Comparison of ENCODE assay signal across 13 cellular contexts in genomic region chr3:73419179-73419803, GRCh38.
A peak's percentile ranks its signal among the peaks of the same experiment; 100 is the strongest.
DNase-seq lines count a peak whose midpoint lies in the region; ATAC-seq and TF ChIP-seq lines count a peak whose summit lies in the region.
"Had no signal": no experiment of that assay in that cellular context is flagged by ENCODE, and none has a peak within 500 bp of the region (broad histone marks: within the 10 kb centered on the region; RNA-seq: fewer than 3 reads in every experiment).

No MANE protein-coding gene starts in this region.

- H3K4me3 Mint-ChIP-seq in stimulated activated effector memory CD8-positive, alpha-beta T cell treated with anti-CD3 and anti-CD28 coated beads, Interleukin-12 subunit alpha, Interleukin-12 subunit beta, amount 100 ng/mL, for 72 hours, result no peak overlapping the region
- H3K4me3 Mint-ChIP-seq: activated CD8-positive, alpha-beta T cell treated with anti-CD3 and anti-CD28 coated beads for 36 hours; stimulated activated naive CD8-positive, alpha-beta T cell treated with anti-CD3 and anti-CD28 coated beads, Interleukin-15, amount 100 ng/mL, for 72 hours had no signal

- no peaks in the 10 kb centered on the region for H3K4me1 Mint-ChIP-seq in stimulated activated effector memory CD8-positive, alpha-beta T cell treated with anti-CD3 and anti-CD28 coated beads, Interleukin-12 subunit alpha, Interleukin-12 subunit beta, amount 100 ng/mL, for 72 hours
- H3K4me1 Mint-ChIP-seq: stimulated activated naive CD8-positive, alpha-beta T cell treated with anti-CD3 and anti-CD28 coated beads, Interleukin-15, amount 100 ng/mL, for 72 hours had no signal

- no peak for ATAC-seq in HG02885 (IDR thresholded peaks at IDR 0.05; ENCODE audit: poor library complexity, unreplicated experiment)
- ATAC-seq in stimulated activated effector memory CD8-positive, alpha-beta T cell treated with anti-CD3 and anti-CD28 coated beads, Interleukin-12 subunit alpha, Interleukin-12 subunit beta, amount 100 ng/mL, for 72 hours, result no peak
- ATAC-seq: activated CD8-positive, alpha-beta T cell treated with anti-CD3 and anti-CD28 coated beads for 36 hours; stimulated activated naive CD8-positive, alpha-beta T cell treated with anti-CD3 and anti-CD28 coated beads, Interleukin-15, amount 100 ng/mL, for 72 hours had no signal

- H3K4me3 ChIP-seq in ascending aorta (peak overlapping the region; percentile 10 to 22), left ventricle myocardium inferior (no peak overlapping the region), sigmoid colon (peak overlapping the region in 1 of 4 donors; percentile 29)

- no peaks in the 10 kb centered on the region for H3K27me3 ChIP-seq in ascending aorta
- H3K27me3 ChIP-seq in left ventricle myocardium inferior (ENCODE audit: low read depth), result no peaks in the 10 kb centered on the region
- no peaks in the 10 kb centered on the region for H3K27me3 ChIP-seq in sigmoid colon

- WGBS in sigmoid colon, 2 donors, result 76 to 82% methylated on average over 14 of the region's 14 CpGs

- TF ChIP-seq CTCF in ascending aorta (IDR thresholded peaks at IDR 0.05) (peak in 1 of 3 experiments; percentile 20), left ventricle myocardium inferior (IDR thresholded peaks at IDR 0.05; ENCODE audit: borderline replicate concordance) (peak; percentile 27), sigmoid colon (IDR thresholded peaks at IDR 0.05) (peak in 2 of 4 experiments; percentile 18 to 30)

- H3K36me3 ChIP-seq in ascending aorta (no peaks in the 10 kb centered on the region), left ventricle myocardium inferior (no peaks in the 10 kb centered on the region), sigmoid colon (no peaks in the 10 kb centered on the region)

- intact Hi-C loops in ascending aorta (cut with DNase I), result no loop called here
- intact Hi-C loops in left ventricle myocardium inferior (cut with micrococcal nuclease), result no loop called here
- intact Hi-C loops in sigmoid colon (cut with DNase I), result no loop called here

- TF ChIP-seq EP300 in sigmoid colon (IDR thresholded peaks at IDR 0.05), result peak in 1 of 4 donors; percentile 20

- no peaks in the 10 kb centered on the region for H3K9me3 Mint-ChIP-seq in stimulated activated effector memory CD8-positive, alpha-beta T cell treated with anti-CD3 and anti-CD28 coated beads, Interleukin-12 subunit alpha, Interleukin-12 subunit beta, amount 100 ng/mL, for 72 hours
- H3K9me3 Mint-ChIP-seq: activated CD8-positive, alpha-beta T cell treated with anti-CD3 and anti-CD28 coated beads for 36 hours; stimulated activated naive CD8-positive, alpha-beta T cell treated with anti-CD3 and anti-CD28 coated beads, Interleukin-15, amount 100 ng/mL, for 72 hours had no signal

- peaks cover 0 to 28% of the 10 kb centered on the region in 2 donors for H3K4me1 ChIP-seq in ascending aorta
- peaks cover 47% of the 10 kb centered on the region for H3K4me1 ChIP-seq in left ventricle myocardium inferior
- peaks cover 0 to 88% (median 70%) of the 10 kb centered on the region in 4 donors for H3K4me1 ChIP-seq in sigmoid colon

- peak; percentile 54 for DNase-seq in ELR (ENCODE audit: low read depth)
- DNase-seq in ascending aorta (ENCODE audit: low spot score in 2 of 2), result no peak
- DNase-seq in left ventricle myocardium inferior, result no peak
- DNase-seq in sigmoid colon, result no peak
- no peak for DNase-seq in DMS 273 treated with DMSO at 0.1 percent for 48 hours (lab: John Stamatoyannopoulos, UW)
- DNase-seq in NCI-H345 treated with DMSO at 0.1 percent for 48 hours (lab: John Stamatoyannopoulos, UW; ENCODE audit: unreplicated experiment), result no peak
- no peak for DNase-seq in stimulated activated effector memory CD8-positive, alpha-beta T cell treated with anti-CD3 and anti-CD28 coated beads, Interleukin-12 subunit alpha, Interleukin-12 subunit beta, amount 100 ng/mL, for 72 hours (ENCODE audit: low spot score in 2 of 2)
- DNase-seq: activated CD8-positive, alpha-beta T cell treated with anti-CD3 and anti-CD28 coated beads for 36 hours; COR-L47; Kasumi-1; stimulated activated CD4-positive, alpha-beta T cell treated with anti-CD3 and anti-CD28 coated beads, Interleukin-1b, Interleukin-23, amount 100 ng/mL, for 48 hours; stimulated activated naive CD8-positive, alpha-beta T cell treated with anti-CD3 and anti-CD28 coated beads, Interleukin-15, amount 100 ng/mL, for 72 hours had no signal

- H3K9me3 ChIP-seq in ascending aorta (no peaks in the 10 kb centered on the region), left ventricle myocardium inferior (replicated peaks) (no peaks in the 10 kb centered on the region), sigmoid colon (no peaks in the 10 kb centered on the region)

- H3K27ac ChIP-seq in ascending aorta, result peak overlapping the region; percentile 11 to 50
- peak overlapping the region; percentile 24 for H3K27ac ChIP-seq in left ventricle myocardium inferior (replicated peaks)
- H3K27ac ChIP-seq in sigmoid colon, result peak overlapping the region; percentile 70 to 81 (median 78)

- H3K36me3 Mint-ChIP-seq in stimulated activated effector memory CD8-positive, alpha-beta T cell treated with anti-CD3 and anti-CD28 coated beads, Interleukin-12 subunit alpha, Interleukin-12 subunit beta, amount 100 ng/mL, for 72 hours, result no peaks in the 10 kb centered on the region

- no peak for TF ChIP-seq POLR2A in sigmoid colon (IDR thresholded peaks at IDR 0.05)

- H3K27ac Mint-ChIP-seq in stimulated activated effector memory CD8-positive, alpha-beta T cell treated with anti-CD3 and anti-CD28 coated beads, Interleukin-12 subunit alpha, Interleukin-12 subunit beta, amount 100 ng/mL, for 72 hours, result no peak overlapping the region
- H3K27ac Mint-ChIP-seq: activated CD8-positive, alpha-beta T cell treated with anti-CD3 and anti-CD28 coated beads for 36 hours; stimulated activated naive CD8-positive, alpha-beta T cell treated with anti-CD3 and anti-CD28 coated beads, Interleukin-15, amount 100 ng/mL, for 72 hours had no signal

Comparison
In these comparisons a context has a peak if more than half of its experiments do, and no peak if none do; other contexts are left out.
1. H3K27ac ChIP-seq: peak in every context shown above with its lines; median percentile 78 in sigmoid colon; 30 in ascending aorta; 24 in left ventricle myocardium inferior.